ENCODE assay signal across 8 cellular contexts in genomic region chr17:28599311-28600184, GRCh38. TPM values are rescaled to one million over a fixed set of nuclear protein-coding genes. Genes with fewer than 3 reads are reported as not detected.
DNase-seq lines count a peak whose midpoint lies in the region; ATAC-seq, FAIRE-seq and TF ChIP-seq lines count a peak whose summit lies in the region.

No MANE protein-coding gene starts in this region.

- no peaks in the 10 kb centered on the region for H4K20me1 ChIP-seq in DOHH2 (ENCODE audit: control insufficient read depth, insufficient read depth, low read depth, low read length)

- H3K36me3 Mint-ChIP-seq in activated naive CD4-positive, alpha-beta T cell treated with anti-CD3 and anti-CD28 coated beads, Interleukin-2, amount 50 U/mL, for 24 hours: no peaks in the 10 kb centered on the region

- H3K9me2 ChIP-seq in DOHH2 (replicated peaks; ENCODE audit: control insufficient read depth, low read length): no peaks in the 10 kb centered on the region

- no peaks in the 10 kb centered on the region for H3K27me3 Mint-ChIP-seq in activated naive CD4-positive, alpha-beta T cell treated with anti-CD3 and anti-CD28 coated beads, Interleukin-2, amount 50 U/mL, for 24 hours

- H3K27me3 ChIP-seq in DOHH2 (ENCODE audit: control insufficient read depth, low read length): no peaks in the 10 kb centered on the region
- H3K27me3 ChIP-seq in pancreas: no peaks in the 10 kb centered on the region
- no peaks in the 10 kb centered on the region for H3K27me3 ChIP-seq in tibial nerve

- no peak for FAIRE-seq in pancreas (lab: Jason Lieb, UNC)

- H3K4me3 Mint-ChIP-seq in activated naive CD4-positive, alpha-beta T cell treated with anti-CD3 and anti-CD28 coated beads, Interleukin-2, amount 50 U/mL, for 24 hours: peak overlapping the region; percentile 93

- H3F3A ChIP-seq in DOHH2 (ENCODE audit: control insufficient read depth, insufficient read depth): peaks cover 15% of the 10 kb centered on the region

- H3K36me3 ChIP-seq in DOHH2 (ENCODE audit: control insufficient read depth, low read length): peaks cover 29% of the 10 kb centered on the region
- no peaks in the 10 kb centered on the region for H3K36me3 ChIP-seq in pancreas
- peaks cover 0 to 5% (median 0%) of the 10 kb centered on the region in 3 donors for H3K36me3 ChIP-seq in tibial nerve

- peaks cover 22% of the 10 kb centered on the region for H3K4me1 Mint-ChIP-seq in activated naive CD4-positive, alpha-beta T cell treated with anti-CD3 and anti-CD28 coated beads, Interleukin-2, amount 50 U/mL, for 24 hours

- peak overlapping the region; percentile 94 for H3K27ac Mint-ChIP-seq in activated naive CD4-positive, alpha-beta T cell treated with anti-CD3 and anti-CD28 coated beads, Interleukin-2, amount 50 U/mL, for 24 hours

- DNase-seq in Jurkat, Clone E6-1 (ENCODE audit: low read depth, low spot score): peak; percentile 40
- DNase-seq in RWPE1 (ENCODE audit: low spot score): peak; percentile 59
- peak; percentile 69 for DNase-seq in glomerular endothelial cell (ENCODE audit: extremely low read depth, low read depth, low spot score)
- peak; percentile 48 to 79 (median 69) for DNase-seq in pancreas
- peak; percentile 23 to 51 for DNase-seq in tibial nerve (ENCODE audit: low spot score in 2 of 2)

- H3K4me1 ChIP-seq in DOHH2 (ENCODE audit: control insufficient read depth, low read length): peaks cover 24% of the 10 kb centered on the region
- H3K4me1 ChIP-seq in pancreas: peaks cover 0 to 11% (median 7%) of the 10 kb centered on the region in 3 donors
- H3K4me1 ChIP-seq in tibial nerve: peaks cover 0 to 19% (median 12%) of the 10 kb centered on the region in 4 donors

- H3K27ac ChIP-seq in DOHH2 (ENCODE audit: low read depth, low read length) (peak overlapping the region; percentile 78), RWPE1 (peak overlapping the region; percentile 95), pancreas (peak overlapping the region; percentile 69 to 92 (median 84)), tibial nerve (peak overlapping the region; percentile 77 to 96 (median 92))

- H3K79me2 ChIP-seq in DOHH2 (ENCODE audit: control insufficient read depth, low read length): peaks cover 38% of the 10 kb centered on the region

- ATAC-seq in GM21723 (IDR thresholded peaks at IDR 0.05; ENCODE audit: unreplicated experiment): peak; percentile 46
- ATAC-seq in pancreas: peak; percentile 60 to 76 (median 64)

- POLR2A ChIA-PET in RWPE1 (lab: Yijun Ruan, JAX; ENCODE audit: low non-redundant PET): no interaction called here

- CTCF ChIA-PET in RWPE1 (lab: Yijun Ruan, JAX): interaction anchor here (0.7 to 1.4 kb wide), 2 partner anchors 14 to 17 kb away, joined by 3 to 5 read pairs; partner anchors contain the start of gene RSKR

- peak overlapping the region; percentile 89 for H3K4me2 ChIP-seq in DOHH2 (ENCODE audit: low read length)

- 7 to 9% methylated on average over 40 of the region's 40 CpGs for WGBS in pancreas, 2 donors
- WGBS in tibial nerve, 2 donors: 12% methylated on average over 38 to 40 of the region's 40 CpGs

- intact Hi-C loops in pancreas (cut with DNase I): no loop called here

- peak in 1 of 2 donors; percentile 13 for TF ChIP-seq EP300 in tibial nerve (IDR thresholded peaks at IDR 0.05)

- TF ChIP-seq POLR2A in tibial nerve (IDR thresholded peaks at IDR 0.05): no peak

- H3K9me3 ChIP-seq in DOHH2 (ENCODE audit: control insufficient read depth, insufficient read depth, low read length) (no peaks in the 10 kb centered on the region), pancreas (no peaks in the 10 kb centered on the region), tibial nerve (no peaks in the 10 kb centered on the region)

- no peaks in the 10 kb centered on the region for H3K9me3 Mint-ChIP-seq in activated naive CD4-positive, alpha-beta T cell treated with anti-CD3 and anti-CD28 coated beads, Interleukin-2, amount 50 U/mL, for 24 hours

- H3K4me3 ChIP-seq in DOHH2 (ENCODE audit: low read length) (peak overlapping the region; percentile 100), pancreas (peak overlapping the region; percentile 52 to 63 (median 54)), tibial nerve (peak overlapping the region; percentile 56 to 68 (median 66))
- peak overlapping the region; percentile 92 for H3K4me3 ChIP-seq in Jurkat, Clone E6-1 (ENCODE audit: low read length)

- TF ChIP-seq CTCF in DOHH2 (IDR thresholded peaks at IDR 0.05; ENCODE audit: low read depth, low read length, poor library complexity, severe bottlenecking): no peak
- no peak for TF ChIP-seq CTCF in RWPE1 (conservative IDR thresholded peaks at IDR 0.05; ENCODE audit: low read depth)
- TF ChIP-seq CTCF in pancreas (IDR thresholded peaks at IDR 0.05): no peak
- no peak for TF ChIP-seq CTCF in tibial nerve (IDR thresholded peaks at IDR 0.05)

RNA-seq across cellular contexts. Expression of gene SPAG5, which starts 0.7 kb away (rescaled TPM):
- 308 TPM for polyA plus RNA-seq in Jurkat, Clone E6-1 (2012; ENCODE audit: insufficient read depth, insufficient read length)
- total RNA-seq in glomerular endothelial cell (13.0 and 18.6 TPM in 2 replicates), pancreas (1 to 10 TPM in 5 of 6 donors, under 1 TPM in 1; 0.93 to 2.7 (median 1.7) TPM), tibial nerve (10 to 100 TPM in 1 of 4 donors, 1 to 10 TPM in 3; 5.7 to 11.4 (median 7.6) TPM)
- 1 to 10 TPM; 3.9 to 7.4 TPM for polyA plus RNA-seq in pancreas

RNA-seq across cellular contexts. Expression of gene RSKR, which starts 14.4 kb away (rescaled TPM):
- polyA plus RNA-seq in Jurkat, Clone E6-1 (2012; ENCODE audit: insufficient read depth, insufficient read length): 18.8 TPM
- total RNA-seq in glomerular endothelial cell (2.5 and 5.1 TPM in 2 replicates), pancreas (1 to 10 TPM; 2.2 to 6.1 (median 3.0) TPM), tibial nerve (10 to 100 TPM in 3 of 4 donors, 1 to 10 TPM in 1; 5.7 to 34.5 (median 16.2) TPM)
- 1 to 10 TPM; 3.9 to 6.9 TPM for polyA plus RNA-seq in pancreas

RNA-seq across cellular contexts. Expression of gene ALDOC, which starts 22.9 kb away (rescaled TPM):
- 3.9 TPM for polyA plus RNA-seq in Jurkat, Clone E6-1 (2012; ENCODE audit: insufficient read depth, insufficient read length)
- 14.1 and 23.8 TPM in 2 replicates for total RNA-seq in glomerular endothelial cell
- total RNA-seq in pancreas: 1 to 10 TPM in 5 of 6 donors, under 1 TPM in 1; 0.69 to 5.5 (median 1.8) TPM
- polyA plus RNA-seq in pancreas: 1 to 10 TPM; 2.4 to 8.4 TPM
- 100 to 1,000 TPM in 3 of 4 donors, 10 to 100 TPM in 1; 46.2 to 222 (median 141) TPM for total RNA-seq in tibial nerve

RNA-seq across cellular contexts. Expression of gene PIGS, which starts 28.2 kb away (rescaled TPM):
- polyA plus RNA-seq in Jurkat, Clone E6-1 (2012; ENCODE audit: insufficient read depth, insufficient read length): 41.1 TPM
- total RNA-seq in glomerular endothelial cell (101 and 112 TPM in 2 replicates), pancreas (10 to 100 TPM in 5 of 6 donors, 1 to 10 TPM in 1; 9.4 to 26.5 (median 15.9) TPM), tibial nerve (10 to 100 TPM; 62.2 to 82.4 (median 73.2) TPM)
- polyA plus RNA-seq in pancreas: 10 to 100 TPM in 1 of 2 donors, 1 to 10 TPM in 1; 9.2 to 24.0 TPM

RNA-seq across cellular contexts. Expression of gene BLTP2, which starts 45.4 kb away (rescaled TPM):
- 72.5 TPM for polyA plus RNA-seq in Jurkat, Clone E6-1 (2012; ENCODE audit: insufficient read depth, insufficient read length)
- total RNA-seq in glomerular endothelial cell: 132 and 154 TPM in 2 replicates
- 10 to 100 TPM; 45.5 to 78.9 (median 55.2) TPM for total RNA-seq in pancreas
- 10 to 100 TPM; 22.4 to 25.4 TPM for polyA plus RNA-seq in pancreas
- 100 to 1,000 TPM in 3 of 4 donors, 10 to 100 TPM in 1; 95.1 to 133 (median 111) TPM for total RNA-seq in tibial nerve

Comparison
In these comparisons a context has a peak if more than half of its experiments do, and no peak if none do; other contexts are left out.
1. Peak in every context shown above with its lines: DNase-seq, ATAC-seq, H3K4me3 ChIP-seq and H3K27ac ChIP-seq.